Comparison of ENCODE assay signal across 1 cellular context in the genomic region with DNA sequence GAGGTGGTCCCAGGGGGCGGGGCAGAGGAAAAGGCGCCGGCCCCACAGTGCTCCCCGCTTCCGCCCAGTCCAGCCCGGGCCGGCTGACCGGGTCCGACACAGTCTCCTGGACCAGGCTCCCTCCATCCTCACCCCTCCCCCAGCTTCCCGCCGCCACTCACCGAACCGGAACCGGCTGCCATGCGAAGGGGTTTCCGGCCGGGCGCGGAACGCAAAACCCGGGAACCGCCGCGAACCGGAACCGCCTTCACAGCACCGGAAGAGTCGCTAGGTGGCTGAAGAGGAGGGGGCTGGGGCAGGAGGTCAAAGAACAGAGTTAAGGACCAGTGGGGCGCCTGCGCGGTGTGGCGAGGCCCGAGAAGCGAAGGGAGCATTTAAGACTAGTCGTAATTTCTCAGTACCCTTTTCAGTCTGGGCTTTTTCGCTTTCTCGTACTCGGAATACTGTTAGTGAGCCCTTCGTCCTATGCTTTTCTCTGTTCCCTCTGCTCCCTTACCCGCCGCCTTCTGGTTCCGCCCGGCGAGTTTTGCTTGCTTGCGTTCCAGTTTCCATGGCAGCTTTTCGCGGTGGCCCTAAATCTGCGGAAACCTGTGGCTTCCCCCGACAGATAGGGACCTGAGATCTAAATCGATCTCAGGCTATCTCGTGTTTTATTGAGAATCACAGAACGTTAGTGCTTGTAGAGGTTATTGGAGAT.
TF ChIP-seq lines count a peak whose summit lies in the region.

SENP1 (minus strand) TSS at position 213 of the 697 bp plus-strand sequence. CDS start 4,607 bp downstream, outside the sequence.

TF ChIP-seq in HepG2, 621 proteins besides CTCF, POLR2A, EP300 and RAD21 (continued from another document):
- TF ChIP-seq ZNF281 (CRISPR knock-in tag; IDR thresholded peaks at IDR 0.05; ENCODE audit: borderline replicate concordance) (peak; percentile 99), RNF219 (CRISPR knock-in tag; IDR thresholded peaks at IDR 0.05) (no peak), ZNF713 (CRISPR knock-in tag; IDR thresholded peaks at IDR 0.05) (no peak), MTA1 (CRISPR knock-in tag; IDR thresholded peaks at IDR 0.05; ENCODE audit: borderline replicate concordance) (peak; percentile 49; the same call in 1 of the 2 replicates), ZSCAN25 (CRISPR knock-in tag; IDR thresholded peaks at IDR 0.05) (peak; percentile 97), HMG20B (CRISPR knock-in tag; conservative IDR thresholded peaks at IDR 0.05) (0 out of 2 replicates have a peak, but pooled peaks have one; percentile 8), RBFOX2 (IDR thresholded peaks at IDR 0.05; ENCODE audit: low read depth, low read length) (peak; percentile 86), YEATS4 (CRISPR knock-in tag; IDR thresholded peaks at IDR 0.05; ENCODE audit: borderline replicate concordance) (peak; percentile 77), ZNF430 (CRISPR knock-in tag; IDR thresholded peaks at IDR 0.05) (peak; percentile 90; the same call in 1 of the 2 replicates)
- TF ChIP-seq, protein P1, sequence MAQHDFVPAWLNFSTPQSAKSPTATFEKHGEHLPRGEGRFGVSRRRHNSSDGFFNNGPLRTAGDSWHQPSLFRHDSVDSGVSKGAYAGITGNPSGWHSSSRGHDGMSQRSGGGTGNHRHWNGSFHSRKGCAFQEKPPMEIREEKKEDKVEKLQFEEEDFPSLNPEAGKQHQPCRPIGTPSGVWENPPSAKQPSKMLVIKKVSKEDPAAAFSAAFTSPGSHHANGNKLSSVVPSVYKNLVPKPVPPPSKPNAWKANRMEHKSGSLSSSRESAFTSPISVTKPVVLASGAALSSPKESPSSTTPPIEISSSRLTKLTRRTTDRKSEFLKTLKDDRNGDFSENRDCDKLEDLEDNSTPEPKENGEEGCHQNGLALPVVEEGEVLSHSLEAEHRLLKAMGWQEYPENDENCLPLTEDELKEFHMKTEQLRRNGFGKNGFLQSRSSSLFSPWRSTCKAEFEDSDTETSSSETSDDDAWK (CRISPR knock-in tag; IDR thresholded peaks at IDR 0.05): no peak
- TF ChIP-seq, protein P2, sequence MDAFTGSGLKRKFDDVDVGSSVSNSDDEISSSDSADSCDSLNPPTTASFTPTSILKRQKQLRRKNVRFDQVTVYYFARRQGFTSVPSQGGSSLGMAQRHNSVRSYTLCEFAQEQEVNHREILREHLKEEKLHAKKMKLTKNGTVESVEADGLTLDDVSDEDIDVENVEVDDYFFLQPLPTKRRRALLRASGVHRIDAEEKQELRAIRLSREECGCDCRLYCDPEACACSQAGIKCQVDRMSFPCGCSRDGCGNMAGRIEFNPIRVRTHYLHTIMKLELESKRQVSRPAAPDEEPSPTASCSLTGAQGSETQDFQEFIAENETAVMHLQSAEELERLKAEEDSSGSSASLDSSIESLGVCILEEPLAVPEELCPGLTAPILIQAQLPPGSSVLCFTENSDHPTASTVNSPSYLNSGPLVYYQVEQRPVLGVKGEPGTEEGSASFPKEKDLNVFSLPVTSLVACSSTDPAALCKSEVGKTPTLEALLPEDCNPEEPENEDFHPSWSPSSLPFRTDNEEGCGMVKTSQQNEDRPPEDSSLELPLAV (CRISPR knock-in tag; conservative IDR thresholded peaks at IDR 0.05; ENCODE audit: low read depth): no peak
